38 cellular contexts compared by ENCODE assay signal in genomic region chr3:32308378-32308777, GRCh38.
"Had no signal": no experiment of that assay in that cellular context is flagged by ENCODE, and none has a peak within 500 bp of the region (broad histone marks: within the 10 kb centered on the region; RNA-seq: fewer than 3 reads in every experiment).

No MANE protein-coding gene starts in this region.

- H3K27me3 ChIP-seq: adrenal gland, ascending aorta, body of pancreas, brain microvascular endothelial cell, breast epithelium, cardiac muscle cell had no signal

- H3K27ac Mint-ChIP-seq: activated naive CD4-positive, alpha-beta T cell treated with anti-CD3 and anti-CD28 coated beads for 36 hours; activated naive CD4-positive, alpha-beta T cell treated with anti-CD3 and anti-CD28 coated beads, Interleukin-2, amount 10 ng/mL, durations not matched to agents 7 days and 5 days; activated naive CD4-positive, alpha-beta T cell treated with anti-CD3 and anti-CD28 coated beads, Interleukin-2, amount 50 U/mL, for 24 hours; activated naive CD4-positive, alpha-beta T cell treated with anti-CD3 and anti-CD28 coated beads, Interleukin-2, amount 50 U/mL, for 72 hours; activated naive CD8-positive, alpha-beta T cell; activated naive CD8-positive, alpha-beta T cell treated with anti-CD3 and anti-CD28 coated beads for 36 hours; activated naive CD8-positive, alpha-beta T cell treated with anti-CD3 and anti-CD28 coated beads, Interleukin-2, amount 10 ng/mL, durations not matched to agents 7 days and 5 days; activated naive CD8-positive, alpha-beta T cell treated with anti-CD3 and anti-CD28 coated beads, Interleukin-2, amount 50 U/mL, for 24 hours; activated T-cell treated with anti-CD3 and anti-CD28 coated beads, Interleukin-2, amount 50 U/mL, for 24 hours; activated T-cell treated with anti-CD3 and anti-CD28 coated beads, Interleukin-2, amount 50 U/mL, for 72 hours; activated T-helper 1 cell treated with anti-CD3 and anti-CD28 coated beads, Interleukin-12 subunit alpha, Interleukin-12 subunit beta, Interleukin-2, Interleukin-4 antibody, amounts not matched to agents 30 ng/mL and 10 ng/mL and 1 ng/mL, durations not matched to agents 14 hours and 24 hours and 36 hours; activated T-helper 17 cell treated with anti-CD3 and anti-CD28 coated beads, Interleukin-2, amount 50 U/mL, for 72 hours; activated T-helper 2 cell treated with anti-CD3 and anti-CD28 coated beads, Interferon-gamma antibody, Interleukin-2, Interleukin-4, amounts not matched to agents 10 μg/mL and 5 μg/mL and 100 μg/mL, durations not matched to agents 14 hours and 24 hours and 36 hours; brain had no signal

- H3K27ac ChIP-seq: adrenal gland, ascending aorta, body of pancreas, brain microvascular endothelial cell, breast epithelium, cardiac muscle cell had no signal

- H3K36me3 Mint-ChIP-seq: activated naive CD8-positive, alpha-beta T cell treated with anti-CD3 and anti-CD28 coated beads for 36 hours; brain had no signal

- ATAC-seq: activated naive CD4-positive, alpha-beta T cell treated with anti-CD3 and anti-CD28 coated beads, Interleukin-2, amount 50 U/mL, for 72 hours; activated naive CD8-positive, alpha-beta T cell treated with anti-CD3 and anti-CD28 coated beads, Interleukin-2, amount 50 U/mL, for 24 hours; activated T-cell treated with anti-CD3 and anti-CD28 coated beads, Interleukin-2, amount 50 U/mL, for 4 hours; activated T-cell treated with anti-CD3 and anti-CD28 coated beads, Interleukin-2, amount 50 U/mL, for 72 hours; activated T-helper 17 cell treated with anti-CD3 and anti-CD28 coated beads, Interleukin-2, amount 50 U/mL, for 72 hours; body of pancreas had no signal

- H3K9me3 Mint-ChIP-seq: activated naive CD4-positive, alpha-beta T cell treated with anti-CD3 and anti-CD28 coated beads for 36 hours; activated naive CD8-positive, alpha-beta T cell treated with anti-CD3 and anti-CD28 coated beads for 36 hours; activated naive CD8-positive, alpha-beta T cell treated with anti-CD3 and anti-CD28 coated beads, Interleukin-2, amount 10 ng/mL, durations not matched to agents 7 days and 5 days; activated naive CD8-positive, alpha-beta T cell treated with anti-CD3 and anti-CD28 coated beads, Interleukin-2, amount 50 U/mL, for 24 hours; activated T-cell treated with anti-CD3 and anti-CD28 coated beads, Interleukin-2, amount 50 U/mL, for 24 hours; activated T-cell treated with anti-CD3 and anti-CD28 coated beads, Interleukin-2, amount 50 U/mL, for 4 hours; activated T-helper 1 cell treated with anti-CD3 and anti-CD28 coated beads, Interleukin-12 subunit alpha, Interleukin-12 subunit beta, Interleukin-2, Interleukin-4 antibody, amounts not matched to agents 30 ng/mL and 10 ng/mL and 1 ng/mL, durations not matched to agents 14 hours and 24 hours and 36 hours; activated T-helper 2 cell treated with anti-CD3 and anti-CD28 coated beads, Interferon-gamma antibody, Interleukin-2, Interleukin-4, amounts not matched to agents 10 μg/mL and 5 μg/mL and 100 μg/mL, durations not matched to agents 14 hours and 24 hours and 36 hours; central memory CD8-positive, alpha-beta T cell had no signal

- H3K36me3 ChIP-seq: adrenal gland, ascending aorta, brain microvascular endothelial cell, breast epithelium, cardiac muscle cell had no signal

- H3K4me3 ChIP-seq: adrenal gland, ascending aorta, body of pancreas, breast epithelium, cardiac muscle cell had no signal

- FAIRE-seq: astrocyte, bronchial epithelial cell had no signal

- DNase-seq: activated effector memory CD4-positive, alpha-beta T cell treated with anti-CD3 and anti-CD28 coated beads, Interleukin-2, amount 50 U/mL, for 16 hours; activated effector memory CD4-positive, alpha-beta T cell treated with Interleukin-2 at 50 U/mL for 16 hours; activated gamma-delta T cell; activated gamma-delta T cell treated with Interleukin-2 at 50 U/mL for 16 hours; activated naive CD4-positive, alpha-beta T cell; activated naive CD4-positive, alpha-beta T cell treated with anti-CD3 and anti-CD28 coated beads for 36 hours; activated naive CD4-positive, alpha-beta T cell treated with anti-CD3 and anti-CD28 coated beads, Interleukin-2, amount 10 ng/mL, durations not matched to agents 7 days and 5 days; activated naive CD4-positive, alpha-beta T cell treated with anti-CD3 and anti-CD28 coated beads, Interleukin-2, amount 50 U/mL, for 16 hours; activated naive CD4-positive, alpha-beta T cell treated with Interleukin-2 at 50 U/mL for 16 hours; activated naive CD8-positive, alpha-beta T cell treated with anti-CD3 and anti-CD28 coated beads for 36 hours; activated naive CD8-positive, alpha-beta T cell treated with anti-CD3 and anti-CD28 coated beads, Interleukin-2, amount 10 ng/mL, durations not matched to agents 7 days and 5 days; activated naive CD8-positive, alpha-beta T cell treated with anti-CD3 and anti-CD28 coated beads, Interleukin-2, amount 50 U/mL, for 24 hours; activated T-cell treated with anti-CD3 and anti-CD28 coated beads, Interleukin-2, amount 50 U/mL, for 1 hour; activated T-cell treated with anti-CD3 and anti-CD28 coated beads, Interleukin-2, amount 50 U/mL, for 24 hours; activated T-cell treated with anti-CD3 and anti-CD28 coated beads, Interleukin-2, amount 50 U/mL, for 4 hours; activated T-cell treated with anti-CD3 and anti-CD28 coated beads, Interleukin-2, amount 50 U/mL, for 48 hours; activated T-cell treated with anti-CD3 and anti-CD28 coated beads, Interleukin-2, amount 50 U/mL, for 72 hours; adrenal gland; amniotic stem cell; aorta; body of pancreas; brain microvascular endothelial cell; caudate nucleus; central memory CD4-positive, alpha-beta T cell; cerebellar nuclear complex had no signal

- H3K4me1 ChIP-seq: ascending aorta had no signal

- H3K4me3 Mint-ChIP-seq: activated naive CD4-positive, alpha-beta T cell treated with anti-CD3 and anti-CD28 coated beads for 36 hours; activated naive CD4-positive, alpha-beta T cell treated with anti-CD3 and anti-CD28 coated beads, Interleukin-2, amount 10 ng/mL, durations not matched to agents 7 days and 5 days; activated naive CD4-positive, alpha-beta T cell treated with anti-CD3 and anti-CD28 coated beads, Interleukin-2, amount 50 U/mL, for 24 hours; activated naive CD8-positive, alpha-beta T cell; activated naive CD8-positive, alpha-beta T cell treated with anti-CD3 and anti-CD28 coated beads for 36 hours; activated naive CD8-positive, alpha-beta T cell treated with anti-CD3 and anti-CD28 coated beads, Interleukin-2, amount 10 ng/mL, durations not matched to agents 7 days and 5 days; activated naive CD8-positive, alpha-beta T cell treated with anti-CD3 and anti-CD28 coated beads, Interleukin-2, amount 50 U/mL, for 24 hours; activated T-cell treated with anti-CD3 and anti-CD28 coated beads, Interleukin-2, amount 50 U/mL, for 24 hours; activated T-cell treated with anti-CD3 and anti-CD28 coated beads, Interleukin-2, amount 50 U/mL, for 4 hours; activated T-cell treated with anti-CD3 and anti-CD28 coated beads, Interleukin-2, amount 50 U/mL, for 72 hours; activated T-helper 1 cell treated with anti-CD3 and anti-CD28 coated beads, Interleukin-12 subunit alpha, Interleukin-12 subunit beta, Interleukin-2, Interleukin-4 antibody, amounts not matched to agents 30 ng/mL and 10 ng/mL and 1 ng/mL, durations not matched to agents 14 hours and 24 hours and 36 hours; activated T-helper 17 cell treated with anti-CD3 and anti-CD28 coated beads, Interleukin-2, amount 50 U/mL, for 72 hours; brain; central memory CD8-positive, alpha-beta T cell had no signal

- H3K9me3 ChIP-seq: adrenal gland, ascending aorta, body of pancreas, breast epithelium had no signal

- H3K27me3 Mint-ChIP-seq: activated naive CD4-positive, alpha-beta T cell treated with anti-CD3 and anti-CD28 coated beads, Interleukin-2, amount 10 ng/mL, durations not matched to agents 7 days and 5 days; activated naive CD4-positive, alpha-beta T cell treated with anti-CD3 and anti-CD28 coated beads, Interleukin-2, amount 50 U/mL, for 24 hours; activated naive CD8-positive, alpha-beta T cell; activated naive CD8-positive, alpha-beta T cell treated with anti-CD3 and anti-CD28 coated beads for 36 hours; activated naive CD8-positive, alpha-beta T cell treated with anti-CD3 and anti-CD28 coated beads, Interleukin-2, amount 10 ng/mL, durations not matched to agents 7 days and 5 days; activated naive CD8-positive, alpha-beta T cell treated with anti-CD3 and anti-CD28 coated beads, Interleukin-2, amount 50 U/mL, for 24 hours; activated T-cell treated with anti-CD3 and anti-CD28 coated beads, Interleukin-2, amount 50 U/mL, for 24 hours; activated T-helper 17 cell treated with anti-CD3 and anti-CD28 coated beads, Interleukin-2, amount 50 U/mL, for 72 hours; central memory CD8-positive, alpha-beta T cell had no signal
